ENCODE assay signal across 22 cellular contexts in the genomic region with DNA sequence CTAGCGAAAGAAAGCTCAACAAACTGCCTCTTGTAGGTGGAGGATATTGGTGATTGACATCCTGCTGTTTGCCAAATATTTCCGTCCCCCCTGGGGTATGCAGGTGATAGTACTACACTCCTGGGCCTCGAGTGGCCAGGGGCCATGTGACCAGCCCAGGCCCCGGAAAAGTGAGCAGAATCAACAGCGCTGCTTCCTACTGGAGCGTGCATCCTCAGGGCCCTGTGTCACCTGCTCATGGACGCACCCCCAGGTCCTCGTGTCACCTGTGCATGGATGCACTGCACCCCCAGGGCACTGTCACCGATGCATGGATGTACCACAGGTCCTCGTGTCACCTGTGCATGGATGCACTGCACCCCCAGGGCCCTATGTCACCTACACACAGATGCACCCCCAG. TPM values are rescaled to one million over a fixed set of nuclear protein-coding genes. Genes with fewer than 3 reads are reported as not detected.
DNase-seq lines count a peak whose midpoint lies in the region; ATAC-seq and TF ChIP-seq lines count a peak whose summit lies in the region.
"Had no signal": no experiment of that assay in that cellular context is flagged by ENCODE, and none has a peak within 500 bp of the region (broad histone marks: within the 10 kb centered on the region; RNA-seq: fewer than 3 reads in every experiment).

No MANE protein-coding gene starts in this region.

- intact Hi-C loops in esophagus muscularis mucosa (cut with DNase I), result no loop called here

- DNase-seq in COLO668 (lab: John Stamatoyannopoulos, UW; ENCODE audit: unreplicated experiment), result peak; percentile 32
- DNase-seq in esophagus muscularis mucosa (ENCODE audit: extremely low spot score), result peak; percentile 62
- DNase-seq in NCI-H2227 treated with DMSO at 0.1 percent for 48 hours (lab: John Stamatoyannopoulos, UW), result no peak
- no peak for DNase-seq in GDM1 (lab: John Stamatoyannopoulos, UW)
- no peak for DNase-seq in dedifferentiated amniotic fluid mesenchymal stem cell (ENCODE audit: extremely low spot score)
- DNase-seq: 8988T; ACHN; CD4-positive, CD25-positive, alpha-beta regulatory T cell; GOT3; MG63; NCI-H1105 treated with DMSO at 0.1 percent for 48 hours; NCI-H2029; NCI-H510A; NCI-H69; Right ventricle myocardium superior had no signal

- ATAC-seq in HG02763 (IDR thresholded peaks at IDR 0.05; ENCODE audit: unreplicated experiment), result no peak
- ATAC-seq: HCT116, K562 had no signal

- TF ChIP-seq CTCF in esophagus muscularis mucosa (IDR thresholded peaks at IDR 0.05) (no peak), nephron (IDR thresholded peaks at IDR 0.05; ENCODE audit: unreplicated experiment in 3 of 3) (no peak)

- peak overlapping the region in 2 of 3 experiments; percentile 57 to 90 for H3K27ac Mint-ChIP-seq in nephron

- H3K9ac ChIP-seq in HUES64 (ENCODE audit: low read depth, low read length), result peak overlapping the region; percentile 50; the same call in 1 of the 2 replicates

- no peak for TF ChIP-seq EP300 in esophagus muscularis mucosa (IDR thresholded peaks at IDR 0.05)

- peaks cover 14% of the 10 kb centered on the region for H3K36me3 Mint-ChIP-seq in nephron (ENCODE audit: low read depth)
- H3K36me3 Mint-ChIP-seq: CD4-positive, CD25-positive, alpha-beta regulatory T cell had no signal

- H3K27ac ChIP-seq in HUES64 (ENCODE audit: low read depth, low read length) (peak overlapping the region; percentile 78), esophagus muscularis mucosa (replicated peaks in 1 of 4) (no peak overlapping the region)
- H3K27ac ChIP-seq: HL-60 had no signal

- peaks cover 14% of the 10 kb centered on the region for H3K27me3 Mint-ChIP-seq in nephron (ENCODE audit: low read depth)

- no peaks in the 10 kb centered on the region for H3K9me3 Mint-ChIP-seq in nephron

- WGBS in HUES64, result 85% methylated on average over 10 of the region's 10 CpGs
- 75% methylated on average over 10 of the region's 10 CpGs for WGBS in esophagus muscularis mucosa

- TF ChIP-seq POLR2A in esophagus muscularis mucosa (IDR thresholded peaks at IDR 0.05; ENCODE audit: low read depth), result no peak

- H3K36me3 ChIP-seq in HUES64 (ENCODE audit: insufficient read depth, low read length), result peaks cover 5% of the 10 kb centered on the region; the same call in 1 of the 2 replicates
- no peaks in the 10 kb centered on the region for H3K36me3 ChIP-seq in esophagus muscularis mucosa
- H3K36me3 ChIP-seq: MG63 had no signal

- peaks cover 66% of the 10 kb centered on the region for H3K4me1 ChIP-seq in HUES64 (ENCODE audit: insufficient read depth, low read length)
- no peaks in the 10 kb centered on the region for H3K4me1 ChIP-seq in esophagus muscularis mucosa

- H3K27me3 ChIP-seq in HUES64 (ENCODE audit: insufficient read depth, low read length), result peaks cover 5% of the 10 kb centered on the region; the same call in 1 of the 2 replicates
- peaks cover 0 to 22% (median 0%) of the 10 kb centered on the region in 4 donors for H3K27me3 ChIP-seq in esophagus muscularis mucosa
- H3K27me3 ChIP-seq: MG63 had no signal

- H3K4me1 Mint-ChIP-seq in nephron, result peaks cover 40% of the 10 kb centered on the region

- H3K4me3 ChIP-seq in HUES64 (ENCODE audit: low read length) (no peak overlapping the region), esophagus muscularis mucosa (no peak overlapping the region)
- H3K4me3 ChIP-seq: K562, MG63 had no signal

- H3K9me3 ChIP-seq in HUES64 (ENCODE audit: insufficient read depth, low read depth, low read length), result no peaks in the 10 kb centered on the region
- no peaks in the 10 kb centered on the region for H3K9me3 ChIP-seq in esophagus muscularis mucosa
- H3K9me3 ChIP-seq: MG63 had no signal

- no peak overlapping the region for H3K4me3 Mint-ChIP-seq in nephron
- H3K4me3 Mint-ChIP-seq: CD4-positive, CD25-positive, alpha-beta regulatory T cell had no signal

RNA-seq across cellular contexts. Expression of a gene that starts 43.8 kb away (rescaled TPM):
- polyA plus RNA-seq in HUES64 (2013, experiment 1 of 2), result 9.6 TPM
- 9.1 TPM for polyA plus RNA-seq in HUES64 (2013, experiment 2 of 2)
- 1 to 10 TPM in 1 of 4 donors, under 1 TPM in 2, not detected in 1; 0.42 to 1.1 (median 0.50) TPM for total RNA-seq in esophagus muscularis mucosa
- total RNA-seq: CD4-positive, CD25-positive, alpha-beta regulatory T cell; G401; K562 had no signal
- polyA plus RNA-seq: CD4-positive, CD25-positive, alpha-beta regulatory T cell; K562 had no signal

Comparison
In these comparisons a context has a peak if more than half of its experiments do, and no peak if none do; other contexts are left out.
1. DNase-seq: peak in COLO668 (single experiment) and esophagus muscularis mucosa (single experiment); none in NCI-H2227 treated with DMSO at 0.1 percent for 48 hours (single experiment), GDM1 (single experiment) and dedifferentiated amniotic fluid mesenchymal stem cell (single experiment).